9 cellular contexts compared by ENCODE assay signal in genomic region chr11:111937859-111938258, GRCh38. TPM values are rescaled to one million over a fixed set of nuclear protein-coding genes. Genes with fewer than 3 reads are reported as not detected.
DNase-seq lines count a peak whose midpoint lies in the region; ATAC-seq, FAIRE-seq and TF ChIP-seq lines count a peak whose summit lies in the region.
"Had no signal": no experiment of that assay in that cellular context is flagged by ENCODE, and none has a peak within 500 bp of the region (broad histone marks: within the 10 kb centered on the region; RNA-seq: fewer than 3 reads in every experiment).

No MANE protein-coding gene starts in this region.

- POLR2A ChIA-PET in Caco-2 (lab: Charles Lee), result interaction anchor here (0.8 kb wide), 1 partner anchor 11 kb away, joined by 5 read pairs; no protein-coding TSS in a partner anchor
- POLR2A ChIA-PET in endothelial cell of umbilical vein (lab: Charles Lee), result interaction anchor here (1.2 kb wide), 1 partner anchor 11 kb away, joined by 3 read pairs; no protein-coding TSS in a partner anchor

- H3K27ac ChIP-seq in SJCRH30 (no peak overlapping the region), endothelial cell of umbilical vein (ENCODE audit: insufficient read depth, low read depth, low read length) (peak overlapping the region; percentile 94)
- H3K27ac ChIP-seq: neutrophil had no signal

- no peak for DNase-seq in Caco-2
- DNase-seq in SJCRH30, result no peak
- DNase-seq in endothelial cell of umbilical vein (ENCODE audit: low read depth, low spot score), result peak; percentile 31
- no peak for DNase-seq in osteocyte (ENCODE audit: extremely low spot score, unreplicated experiment)
- DNase-seq in stimulated activated CD4-positive, alpha-beta T cell treated with anti-CD3 and anti-CD28 coated beads, Interleukin-4, amount 100 ng/mL, for 4 hours, result no peak
- DNase-seq in epidermal melanocyte (ENCODE audit: insufficient read length, low spot score), result no peak
- no peak for DNase-seq in GM19240 (ENCODE audit: insufficient read length, low spot score)

- no peak overlapping the region for H3K4me3 ChIP-seq in Caco-2 (ENCODE audit: low read depth, low read length)
- peak overlapping the region; percentile 72; the same call in 1 of the 2 replicates for H3K4me3 ChIP-seq in SJCRH30
- peak overlapping the region; percentile 62 to 76 (median 64) for H3K4me3 ChIP-seq in endothelial cell of umbilical vein (replicated peaks in 1 of 3; ENCODE audit: insufficient read depth in 1 of 3, low read depth in 1 of 3, low read length in 3 of 3)

- no peaks in the 10 kb centered on the region for H3K36me3 ChIP-seq in Caco-2 (ENCODE audit: control insufficient read depth, insufficient read depth, low read length)
- H3K36me3 ChIP-seq in SJCRH30, result no peaks in the 10 kb centered on the region
- H3K36me3 ChIP-seq in endothelial cell of umbilical vein (ENCODE audit: control insufficient read depth in 2 of 2, extremely low read depth in 1 of 2, insufficient read depth in 2 of 2, low read length in 2 of 2), result no peaks in the 10 kb centered on the region
- H3K36me3 ChIP-seq: neutrophil had no signal

- H3K9me3 ChIP-seq in Caco-2, result no peaks in the 10 kb centered on the region
- no peaks in the 10 kb centered on the region for H3K9me3 ChIP-seq in SJCRH30 (replicated peaks)
- no peaks in the 10 kb centered on the region for H3K9me3 ChIP-seq in endothelial cell of umbilical vein (replicated peaks; ENCODE audit: control insufficient read depth, insufficient read depth, low read length)
- H3K9me3 ChIP-seq: neutrophil had no signal

- peak overlapping the region; percentile 77 for H3K4me3 Mint-ChIP-seq in Caco-2 (ENCODE audit: unreplicated experiment)
- peak overlapping the region; percentile 70 for H3K4me3 Mint-ChIP-seq in osteocyte (ENCODE audit: unreplicated experiment)

- no peaks in the 10 kb centered on the region for H3K27me3 Mint-ChIP-seq in Caco-2 (ENCODE audit: insufficient read depth, unreplicated experiment)
- no peaks in the 10 kb centered on the region for H3K27me3 Mint-ChIP-seq in osteocyte (ENCODE audit: unreplicated experiment)

- no peak for TF ChIP-seq POLR2A in endothelial cell of umbilical vein (IDR thresholded peaks at IDR 0.05; ENCODE audit: low read depth, low read length)

- H4K20me1 ChIP-seq in endothelial cell of umbilical vein (replicated peaks; ENCODE audit: control insufficient read depth, extremely low read depth, insufficient read depth, low read length), result no peaks in the 10 kb centered on the region

- dilution Hi-C loops in endothelial cell of umbilical vein (cut with MboI; ENCODE audit: extremely low pct_ligation_motif_present, low sequenced_read_pairs), result no loop called here

- CTCF ChIA-PET in Caco-2 (lab: Charles Lee) (interaction anchor here (0.9 to 5.5 kb wide), 5 partner anchors 11 to 85 kb away, joined by 3 to 66 read pairs (median 3); partner anchors contain the start of gene C11orf52), endothelial cell of umbilical vein (lab: Charles Lee) (interaction anchor here (0.6 to 3.6 kb wide), 9 partner anchors 9 to 59 kb away, joined by 3 to 47 read pairs (median 3); no protein-coding TSS in a partner anchor)

- peak overlapping the region; percentile 72 for H3K9ac ChIP-seq in endothelial cell of umbilical vein (replicated peaks; ENCODE audit: extremely low read depth, insufficient read depth, low read length)

- intact Hi-C loops in Caco-2 (cut with micrococcal nuclease; ENCODE audit: unreplicated experiment), result loop anchor here (2.0 kb wide), 1 partner anchor 87 kb away; the partner anchor contains the start of gene DLAT
- intact Hi-C loops in endothelial cell of umbilical vein (cut with micrococcal nuclease), result loop anchor here (1.0 kb wide), 2 partner anchors 39 to 59 kb away; partner anchors contain the start of genes CFAP68 and FDXACB1

- H3K4me1 Mint-ChIP-seq in Caco-2 (ENCODE audit: low read depth, unreplicated experiment) (peaks cover 15% of the 10 kb centered on the region), osteocyte (ENCODE audit: unreplicated experiment) (peaks cover 35% of the 10 kb centered on the region)

- no peak for ATAC-seq in HG03159 (IDR thresholded peaks at IDR 0.05; ENCODE audit: unreplicated experiment)

- peak overlapping the region; percentile 89 for H2AFZ ChIP-seq in endothelial cell of umbilical vein (ENCODE audit: low read depth, low read length)

- H3K27ac Mint-ChIP-seq in Caco-2 (ENCODE audit: unreplicated experiment), result peak overlapping the region; percentile 2
- peak overlapping the region; percentile 27 for H3K27ac Mint-ChIP-seq in osteocyte (ENCODE audit: unreplicated experiment)

- peaks cover 17% of the 10 kb centered on the region for H3K4me1 ChIP-seq in Caco-2
- H3K4me1 ChIP-seq in SJCRH30, result peaks cover 9% of the 10 kb centered on the region; the same call in 1 of the 2 replicates
- H3K4me1 ChIP-seq in endothelial cell of umbilical vein (ENCODE audit: control insufficient read depth, extremely low read depth, insufficient read depth, low read length), result peaks cover 42% of the 10 kb centered on the region

- no peaks in the 10 kb centered on the region for H3K9me3 Mint-ChIP-seq in Caco-2 (ENCODE audit: unreplicated experiment)
- H3K9me3 Mint-ChIP-seq in osteocyte (ENCODE audit: unreplicated experiment), result no peaks in the 10 kb centered on the region

- no TSS peak for BruUV-seq in Caco-2 (replicated peaks; lab: Mats Ljungman, UMichigan)
- no TSS peak for BruUV-seq in endothelial cell of umbilical vein (replicated peaks; lab: Mats Ljungman, UMichigan)

- FAIRE-seq in endothelial cell of umbilical vein (lab: Jason Lieb, UNC), result peak; percentile 49

- peak overlapping the region; percentile 70 for H3K4me2 ChIP-seq in endothelial cell of umbilical vein (ENCODE audit: insufficient read depth, low read length)

- H3K9me1 ChIP-seq in endothelial cell of umbilical vein (replicated peaks; ENCODE audit: control insufficient read depth, extremely low read depth, insufficient read depth, low read length), result no peaks in the 10 kb centered on the region

- TF ChIP-seq CTCF in Caco-2 (IDR thresholded peaks at IDR 0.05; ENCODE audit: insufficient read depth in 1 of 2, low read depth in 1 of 2, low read length in 1 of 2, severe bottlenecking in 1 of 2, unreplicated experiment in 1 of 2), result no peak
- no peak for TF ChIP-seq CTCF in endothelial cell of umbilical vein (IDR thresholded peaks at IDR 0.05; ENCODE audit: extremely low read depth in 1 of 2, insufficient read depth in 1 of 2, low read depth in 1 of 2, low read length in 2 of 2)
- TF ChIP-seq CTCF in osteocyte (IDR thresholded peaks at IDR 0.05), result no peak

- H3K27me3 ChIP-seq in Caco-2 (replicated peaks; ENCODE audit: control insufficient read depth, insufficient read depth, low read length), result no peaks in the 10 kb centered on the region
- no peaks in the 10 kb centered on the region for H3K27me3 ChIP-seq in SJCRH30
- no peaks in the 10 kb centered on the region for H3K27me3 ChIP-seq in endothelial cell of umbilical vein (ENCODE audit: control insufficient read depth in 2 of 2, insufficient read depth in 2 of 2, low read length in 2 of 2)

- H3K79me2 ChIP-seq in endothelial cell of umbilical vein (ENCODE audit: control insufficient read depth, insufficient read depth, low read length), result peaks cover 20% of the 10 kb centered on the region

- H3K36me3 Mint-ChIP-seq in Caco-2 (ENCODE audit: insufficient read depth, unreplicated experiment) (peaks cover 5% of the 10 kb centered on the region), osteocyte (ENCODE audit: unreplicated experiment) (no peaks in the 10 kb centered on the region)

RNA-seq across cellular contexts. Expression of gene DIXDC1, which starts 0.7 kb away (rescaled TPM):
- total RNA-seq in Caco-2 (2022), result 4.9 and 6.4 TPM in 2 replicates
- total RNA-seq in SJCRH30 (2014; rRNA removed; shearing (Covaris generic)), result 6.8 and 7.3 TPM in 2 replicates
- total RNA-seq in endothelial cell of umbilical vein, result 18.6 and 20.0 TPM in 2 replicates
- polyA plus RNA-seq in endothelial cell of umbilical vein, result 6.4 and 8.0 TPM in 2 replicates
- polyA plus RNA-seq in endothelial cell of umbilical vein (2011; cell fraction: cytosol; rRNA removed), result 11.6 and 12.0 TPM in 2 replicates
- polyA plus RNA-seq in endothelial cell of umbilical vein (2011; cell fraction: nucleus; rRNA removed), result 16.6 and 17.8 TPM in 2 replicates
- polyA plus RNA-seq in endothelial cell of umbilical vein (2012), result 29.2 and 41.9 TPM in 2 replicates
- 20.9 and 32.4 TPM in 2 replicates for polyA minus RNA-seq in endothelial cell of umbilical vein
- polyA minus RNA-seq in endothelial cell of umbilical vein (2011; cell fraction: cytosol; rRNA and poly(A)+ RNA removed), result 4.8 TPM
- polyA minus RNA-seq in endothelial cell of umbilical vein (2011; cell fraction: nucleus; rRNA and poly(A)+ RNA removed), result 18.1 and 21.2 TPM in 2 replicates
- total RNA-seq in osteocyte, result 9.7 and 10.6 TPM in 2 replicates

RNA-seq across cellular contexts. Expression of gene C11orf52, which starts 19.1 kb away (rescaled TPM):
- total RNA-seq in Caco-2 (2022) (14.4 and 14.8 TPM in 2 replicates), endothelial cell of umbilical vein (0.31 and 0.99 TPM in 2 replicates), osteocyte (0.42 and 0.62 TPM in 2 replicates)
- total RNA-seq in SJCRH30 (2014; rRNA removed; shearing (Covaris generic)), result 0.53 and 1.4 TPM in 2 replicates
- 0.76 and 1.2 TPM in 2 replicates for polyA plus RNA-seq in endothelial cell of umbilical vein
- 0.66 and 0.81 TPM in 2 replicates for polyA plus RNA-seq in endothelial cell of umbilical vein (2011; cell fraction: cytosol; rRNA removed)
- 0.26 and 0.49 TPM in 2 replicates for polyA plus RNA-seq in endothelial cell of umbilical vein (2011; cell fraction: nucleus; rRNA removed)
- polyA plus RNA-seq in endothelial cell of umbilical vein (2012), result 0.91 and 2.5 TPM in 2 replicates
- polyA minus RNA-seq in endothelial cell of umbilical vein, result 0.34 TPM in 1 of 2 replicates, not detected in the other
- not detected for polyA minus RNA-seq in endothelial cell of umbilical vein (2011; cell fraction: cytosol; rRNA and poly(A)+ RNA removed)
- not detected in 2 replicates for polyA minus RNA-seq in endothelial cell of umbilical vein (2011; cell fraction: nucleus; rRNA and poly(A)+ RNA removed)

RNA-seq across cellular contexts. Expression of gene HSPB2, which starts 25.3 kb away (rescaled TPM):
- total RNA-seq in Caco-2 (2022) (not detected in 2 replicates), endothelial cell of umbilical vein (not detected in 2 replicates), osteocyte (0.34 TPM in 1 of 2 replicates, not detected in the other)
- 1.0 and 1.5 TPM in 2 replicates for total RNA-seq in SJCRH30 (2014; rRNA removed; shearing (Covaris generic))
- not detected in 2 replicates for polyA plus RNA-seq in endothelial cell of umbilical vein
- not detected in 2 replicates for polyA plus RNA-seq in endothelial cell of umbilical vein (2011; cell fraction: cytosol; rRNA removed)
- not detected in 2 replicates for polyA plus RNA-seq in endothelial cell of umbilical vein (2011; cell fraction: nucleus; rRNA removed)
- polyA plus RNA-seq in endothelial cell of umbilical vein (2012), result not detected in 2 replicates
- not detected in 2 replicates for polyA minus RNA-seq in endothelial cell of umbilical vein
- not detected for polyA minus RNA-seq in endothelial cell of umbilical vein (2011; cell fraction: cytosol; rRNA and poly(A)+ RNA removed)
- not detected in 2 replicates for polyA minus RNA-seq in endothelial cell of umbilical vein (2011; cell fraction: nucleus; rRNA and poly(A)+ RNA removed)

RNA-seq across cellular contexts. Expression of gene CRYAB, which starts 26.3 kb away (rescaled TPM):
- 1.1 and 1.9 TPM in 2 replicates for total RNA-seq in Caco-2 (2022)
- total RNA-seq in SJCRH30 (2014; rRNA removed; shearing (Covaris generic)), result 3.4 and 4.1 TPM in 2 replicates
- total RNA-seq in endothelial cell of umbilical vein, result not detected in 2 replicates
- polyA plus RNA-seq in endothelial cell of umbilical vein, result 0.32 and 0.48 TPM in 2 replicates
- 0.12 and 0.23 TPM in 2 replicates for polyA plus RNA-seq in endothelial cell of umbilical vein (2011; cell fraction: cytosol; rRNA removed)
- not detected in 2 replicates for polyA plus RNA-seq in endothelial cell of umbilical vein (2011; cell fraction: nucleus; rRNA removed)
- 1.1 TPM in 1 of 2 replicates, not detected in the other for polyA plus RNA-seq in endothelial cell of umbilical vein (2012)
- 0.49 and 0.58 TPM in 2 replicates for polyA minus RNA-seq in endothelial cell of umbilical vein
- not detected for polyA minus RNA-seq in endothelial cell of umbilical vein (2011; cell fraction: cytosol; rRNA and poly(A)+ RNA removed)
- not detected in 2 replicates for polyA minus RNA-seq in endothelial cell of umbilical vein (2011; cell fraction: nucleus; rRNA and poly(A)+ RNA removed)
- 35.5 and 42.3 TPM in 2 replicates for total RNA-seq in osteocyte

RNA-seq across cellular contexts. Expression of gene CFAP68, which starts 58.5 kb away (rescaled TPM):
- 69.8 and 71.4 TPM in 2 replicates for total RNA-seq in Caco-2 (2022)
- total RNA-seq in SJCRH30 (2014; rRNA removed; shearing (Covaris generic)), result 23.1 and 23.9 TPM in 2 replicates
- 7.4 TPM in 2 replicates for total RNA-seq in endothelial cell of umbilical vein
- polyA plus RNA-seq in endothelial cell of umbilical vein, result 9.0 and 10.6 TPM in 2 replicates
- polyA plus RNA-seq in endothelial cell of umbilical vein (2011; cell fraction: cytosol; rRNA removed), result 9.1 and 9.9 TPM in 2 replicates
- polyA plus RNA-seq in endothelial cell of umbilical vein (2011; cell fraction: nucleus; rRNA removed), result 2.7 and 3.2 TPM in 2 replicates
- polyA plus RNA-seq in endothelial cell of umbilical vein (2012), result 15.1 and 15.3 TPM in 2 replicates
- 1.7 and 7.5 TPM in 2 replicates for polyA minus RNA-seq in endothelial cell of umbilical vein
- 3.9 TPM for polyA minus RNA-seq in endothelial cell of umbilical vein (2011; cell fraction: cytosol; rRNA and poly(A)+ RNA removed)
- 1.5 and 1.9 TPM in 2 replicates for polyA minus RNA-seq in endothelial cell of umbilical vein (2011; cell fraction: nucleus; rRNA and poly(A)+ RNA removed)
- total RNA-seq in osteocyte, result 12.5 and 17.2 TPM in 2 replicates
